Comparison of ENCODE assay signal across 13 cellular contexts in the genomic region with DNA sequence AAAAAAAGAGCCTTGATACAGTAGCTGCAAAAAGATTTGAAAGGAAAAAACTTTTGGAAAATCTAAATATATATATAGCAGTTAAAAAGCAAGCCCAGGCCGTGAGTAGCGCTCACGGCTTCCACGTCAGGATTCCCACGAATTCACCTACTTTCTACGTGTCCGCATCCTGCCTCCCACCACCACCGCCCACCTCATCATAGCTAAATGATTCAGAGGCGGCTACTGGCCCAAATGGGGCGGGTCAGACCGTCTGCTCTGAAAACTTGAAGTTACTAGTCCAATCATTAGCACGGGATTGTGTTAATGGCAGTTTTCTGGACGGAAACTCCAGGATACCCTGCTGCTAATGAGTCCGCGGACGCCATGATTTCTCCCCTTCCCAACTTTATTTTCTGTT. TPM values are rescaled to one million over a fixed set of nuclear protein-coding genes. Genes with fewer than 3 reads are reported as not detected.
DNase-seq lines count a peak whose midpoint lies in the region; ATAC-seq and TF ChIP-seq lines count a peak whose summit lies in the region.
"Had no signal": no experiment of that assay in that cellular context is flagged by ENCODE, and none has a peak within 500 bp of the region (broad histone marks: within the 10 kb centered on the region; RNA-seq: fewer than 3 reads in every experiment).

No MANE protein-coding gene starts in this region.

- H3K36me3 Mint-ChIP-seq in activated naive CD4-positive, alpha-beta T cell treated with anti-CD3 and anti-CD28 coated beads, Interleukin-2, amount 50 U/mL, for 24 hours: no peaks in the 10 kb centered on the region
- peaks cover 6 to 18% of the 10 kb centered on the region in 2 donors for H3K36me3 Mint-ChIP-seq in activated naive CD4-positive, alpha-beta T cell treated with anti-CD3 and anti-CD28 coated beads, Interleukin-2, amount 50 U/mL, for 72 hours
- no peaks in the 10 kb centered on the region for H3K36me3 Mint-ChIP-seq in stimulated activated naive CD8-positive, alpha-beta T cell treated with anti-CD3 and anti-CD28 coated beads, Interleukin-15, Interleukin-2, amounts not matched to agents 100 ng/mL and 50 ng/mL, for 24 hours (ENCODE audit: low read depth)

- no peak overlapping the region for H3K4me3 ChIP-seq in OCI-LY1 (ENCODE audit: low read depth, low read length, poor library complexity, severe bottlenecking)
- H3K4me3 ChIP-seq in colonic mucosa: peak overlapping the region; percentile 82

- no peak overlapping the region for H3K27ac Mint-ChIP-seq in activated naive CD4-positive, alpha-beta T cell treated with anti-CD3 and anti-CD28 coated beads, Interleukin-2, amount 50 U/mL, for 24 hours
- no peak overlapping the region for H3K27ac Mint-ChIP-seq in activated naive CD4-positive, alpha-beta T cell treated with anti-CD3 and anti-CD28 coated beads, Interleukin-2, amount 50 U/mL, for 72 hours
- H3K27ac Mint-ChIP-seq in stimulated activated naive CD8-positive, alpha-beta T cell treated with anti-CD3 and anti-CD28 coated beads, Interleukin-15, Interleukin-2, amounts not matched to agents 100 ng/mL and 50 ng/mL, for 24 hours: no peak overlapping the region

- H3K79me2 ChIP-seq in OCI-LY1 (ENCODE audit: insufficient read depth, low read length): peaks cover 10% of the 10 kb centered on the region

- no peak for ATAC-seq in activated naive CD4-positive, alpha-beta T cell treated with anti-CD3 and anti-CD28 coated beads, Interleukin-2, amount 50 U/mL, for 72 hours
- no peak for ATAC-seq in Right ventricle myocardium superior (ENCODE audit: poor library complexity)
- ATAC-seq in HG02798 (IDR thresholded peaks at IDR 0.05; ENCODE audit: poor library complexity, unreplicated experiment): no peak

- H3K9ac ChIP-seq in OCI-LY1 (ENCODE audit: low read length): no peak overlapping the region
- no peak overlapping the region for H3K9ac ChIP-seq in colonic mucosa (ENCODE audit: low read depth in 2 of 2, low read length in 2 of 2)

- H3K27me3 Mint-ChIP-seq in activated naive CD4-positive, alpha-beta T cell treated with anti-CD3 and anti-CD28 coated beads, Interleukin-2, amount 50 U/mL, for 24 hours: peaks cover under 1% of the 10 kb centered on the region
- H3K27me3 Mint-ChIP-seq in stimulated activated naive CD8-positive, alpha-beta T cell treated with anti-CD3 and anti-CD28 coated beads, Interleukin-15, Interleukin-2, amounts not matched to agents 100 ng/mL and 50 ng/mL, for 24 hours: peaks cover 23% of the 10 kb centered on the region

- H3F3A ChIP-seq in OCI-LY1 (ENCODE audit: insufficient read depth, low read length): no peaks in the 10 kb centered on the region

- peaks cover 30% of the 10 kb centered on the region for H3K4me1 ChIP-seq in OCI-LY1 (ENCODE audit: insufficient read depth, low read length, severe bottlenecking)
- no peaks in the 10 kb centered on the region for H3K4me1 ChIP-seq in colonic mucosa

- TF ChIP-seq CTCF in OCI-LY1 (IDR thresholded peaks at IDR 0.05; ENCODE audit: low read length) (no peak), colonic mucosa (IDR thresholded peaks at IDR 0.05) (no peak)

- peaks cover 28% of the 10 kb centered on the region for H3K4me1 Mint-ChIP-seq in activated naive CD4-positive, alpha-beta T cell treated with anti-CD3 and anti-CD28 coated beads, Interleukin-2, amount 50 U/mL, for 24 hours
- peaks cover 31% of the 10 kb centered on the region for H3K4me1 Mint-ChIP-seq in stimulated activated naive CD8-positive, alpha-beta T cell treated with anti-CD3 and anti-CD28 coated beads, Interleukin-15, Interleukin-2, amounts not matched to agents 100 ng/mL and 50 ng/mL, for 24 hours (ENCODE audit: low read depth)

- H3K9me2 ChIP-seq in OCI-LY1 (ENCODE audit: low read depth, low read length): no peaks in the 10 kb centered on the region

- H3K27me3 ChIP-seq in OCI-LY1 (ENCODE audit: insufficient read depth, low read length): peaks cover 6% of the 10 kb centered on the region; the same call in 1 of the 2 replicates
- no peaks in the 10 kb centered on the region for H3K27me3 ChIP-seq in colonic mucosa
- H3K27me3 ChIP-seq: BLaER1, ovary, upper lobe of left lung had no signal

- CTCF ChIA-PET in HEK293T (lab: Yijun Ruan, JAX): no interaction called here

- no peaks in the 10 kb centered on the region for H3K9me3 ChIP-seq in OCI-LY1 (ENCODE audit: low read length)
- H3K9me3 ChIP-seq in colonic mucosa: no peaks in the 10 kb centered on the region
- H3K9me3 ChIP-seq: BLaER1, ovary, upper lobe of left lung had no signal

- H3K36me3 ChIP-seq in OCI-LY1 (ENCODE audit: insufficient read depth, low read length): no peaks in the 10 kb centered on the region; the same call in 1 of the 2 replicates
- no peaks in the 10 kb centered on the region for H3K36me3 ChIP-seq in colonic mucosa
- H3K36me3 ChIP-seq: BLaER1, ovary, upper lobe of left lung had no signal

- no peak overlapping the region for H2AFZ ChIP-seq in OCI-LY1 (ENCODE audit: low read length)

- H3K27ac ChIP-seq in OCI-LY1 (ENCODE audit: low read depth, low read length, poor library complexity, severe bottlenecking) (no peak overlapping the region), colonic mucosa (no peak overlapping the region)
- H3K27ac ChIP-seq: BLaER1 had no signal

- H4K20me1 ChIP-seq in OCI-LY1 (ENCODE audit: insufficient read depth, low read length): no peaks in the 10 kb centered on the region

- DNase-seq in activated naive CD4-positive, alpha-beta T cell treated with anti-CD3 and anti-CD28 coated beads, Interleukin-2, amount 50 U/mL, for 72 hours (ENCODE audit: low spot score in 2 of 2): no peak
- DNase-seq in colonic mucosa: no peak
- no peak for DNase-seq in HEK293T (ENCODE audit: extremely low spot score)
- DNase-seq in Right ventricle myocardium superior: no peak
- DNase-seq: kidney glomerular epithelial cell, NCI-H187 treated with DMSO at 0.1 percent for 48 hours, upper lobe of left lung had no signal

- 0 out of 2 replicates have a peak overlapping the region, but pooled peaks have one; percentile 68 for H3K4me2 ChIP-seq in OCI-LY1 (ENCODE audit: low read length)

- POLR2A ChIA-PET in HEK293T (lab: Yijun Ruan, JAX): no interaction called here

- H3K4me3 Mint-ChIP-seq in activated naive CD4-positive, alpha-beta T cell treated with anti-CD3 and anti-CD28 coated beads, Interleukin-2, amount 50 U/mL, for 24 hours: peak overlapping the region; percentile 89
- peak overlapping the region; percentile 86 for H3K4me3 Mint-ChIP-seq in stimulated activated naive CD8-positive, alpha-beta T cell treated with anti-CD3 and anti-CD28 coated beads, Interleukin-15, Interleukin-2, amounts not matched to agents 100 ng/mL and 50 ng/mL, for 24 hours

- intact Hi-C loops in colonic mucosa (cut with DNase I) (loop anchor here (5.0 kb wide), 1 partner anchor 67 kb away; no protein-coding TSS in a partner anchor), Right ventricle myocardium superior (cut with DNase I) (loop anchor here (5.0 kb wide), 1 partner anchor 87 kb away; no protein-coding TSS in a partner anchor)

- no peaks in the 10 kb centered on the region for H3K9me3 Mint-ChIP-seq in activated naive CD4-positive, alpha-beta T cell treated with anti-CD3 and anti-CD28 coated beads, Interleukin-2, amount 50 U/mL, for 24 hours
- H3K9me3 Mint-ChIP-seq in activated naive CD4-positive, alpha-beta T cell treated with anti-CD3 and anti-CD28 coated beads, Interleukin-2, amount 50 U/mL, for 72 hours: peaks cover 0 to 8% of the 10 kb centered on the region in 2 donors
- no peaks in the 10 kb centered on the region for H3K9me3 Mint-ChIP-seq in stimulated activated naive CD8-positive, alpha-beta T cell treated with anti-CD3 and anti-CD28 coated beads, Interleukin-15, Interleukin-2, amounts not matched to agents 100 ng/mL and 50 ng/mL, for 24 hours

TF ChIP-seq in HEK293T, 16 proteins besides CTCF, POLR2A, EP300 and RAD21:
- TF ChIP-seq L3MBTL2 (conservative IDR thresholded peaks at IDR 0.05) (no peak), FOXM1 (IDR thresholded peaks at IDR 0.05; ENCODE audit: borderline replicate concordance) (no peak), HDGF (IDR thresholded peaks at IDR 0.05; ENCODE audit: borderline replicate concordance) (no peak), CTBP1 (IDR thresholded peaks at IDR 0.05; ENCODE audit: borderline replicate concordance) (no peak), LEF1 (IDR thresholded peaks at IDR 0.05; ENCODE audit: borderline replicate concordance) (no peak), ZNF384 (IDR thresholded peaks at IDR 0.05) (no peak), NFRKB (IDR thresholded peaks at IDR 0.05) (no peak), ELF4 (IDR thresholded peaks at IDR 0.05) (no peak), SUZ12 (IDR thresholded peaks at IDR 0.05) (no peak), BHLHE40 (IDR thresholded peaks at IDR 0.05; ENCODE audit: borderline replicate concordance) (no peak), ARNT (IDR thresholded peaks at IDR 0.05) (no peak), FOXK2 (IDR thresholded peaks at IDR 0.05) (no peak), FOXA1 (IDR thresholded peaks at IDR 0.05) (no peak), TARDBP (IDR thresholded peaks at IDR 0.05) (no peak), SP1 (IDR thresholded peaks at IDR 0.05) (no peak)
- TF ChIP-seq, protein P1, sequence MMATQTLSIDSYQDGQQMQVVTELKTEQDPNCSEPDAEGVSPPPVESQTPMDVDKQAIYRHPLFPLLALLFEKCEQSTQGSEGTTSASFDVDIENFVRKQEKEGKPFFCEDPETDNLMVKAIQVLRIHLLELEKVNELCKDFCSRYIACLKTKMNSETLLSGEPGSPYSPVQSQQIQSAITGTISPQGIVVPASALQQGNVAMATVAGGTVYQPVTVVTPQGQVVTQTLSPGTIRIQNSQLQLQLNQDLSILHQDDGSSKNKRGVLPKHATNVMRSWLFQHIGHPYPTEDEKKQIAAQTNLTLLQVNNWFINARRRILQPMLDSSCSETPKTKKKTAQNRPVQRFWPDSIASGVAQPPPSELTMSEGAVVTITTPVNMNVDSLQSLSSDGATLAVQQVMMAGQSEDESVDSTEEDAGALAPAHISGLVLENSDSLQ (IDR thresholded peaks at IDR 0.05): no peak

RNA-seq across cellular contexts. Expression of a gene that starts 1.3 kb away (rescaled TPM):
- total RNA-seq in activated naive CD4-positive, alpha-beta T cell treated with anti-CD3 and anti-CD28 coated beads, Interleukin-2, amount 50 U/mL, for 72 hours: 10 to 100 TPM in 1 of 2 donors, 1 to 10 TPM in 1; 5.9 to 11.4 TPM
- total RNA-seq in colonic mucosa (1 to 10 TPM; 5.2 to 6.2 TPM), Right ventricle myocardium superior (1.8 TPM)
